ENCODE assay signal across 33 cellular contexts in genomic region chr14:37143500-37143874, GRCh38. TPM values are rescaled to one million over a fixed set of nuclear protein-coding genes. Genes with fewer than 3 reads are reported as not detected.
A peak's percentile ranks its signal among the peaks of the same experiment; 100 is the strongest.
DNase-seq lines count a peak whose midpoint lies in the region; ATAC-seq lines count a peak whose summit lies in the region.
"Had no signal": no experiment of that assay in that cellular context is flagged by ENCODE, and none has a peak within 500 bp of the region (broad histone marks: within the 10 kb centered on the region; RNA-seq: fewer than 3 reads in every experiment).

No MANE protein-coding gene starts in this region.

- no peaks in the 10 kb centered on the region for H3K4me1 Mint-ChIP-seq in activated CD4-positive, alpha-beta memory T cell treated with anti-CD3 and anti-CD28 coated beads for 36 hours (ENCODE audit: low read depth)
- H3K4me1 Mint-ChIP-seq: activated naive CD4-positive, alpha-beta T cell treated with anti-CD3 and anti-CD28 coated beads, Interleukin-2, amount 50 U/mL, for 24 hours; activated T-helper 17 cell treated with anti-CD3 and anti-CD28 coated beads, Interleukin-2, amount 50 U/mL, for 72 hours; stimulated activated memory B cell treated with anti-CD40 and anti-IgM and Interleukin-4, amounts not matched to agents 10 μg/mL and 1 μg/mL and 100 μg/mL, for 72 hours had no signal

- H3K9me3 Mint-ChIP-seq in activated CD4-positive, alpha-beta memory T cell treated with anti-CD3 and anti-CD28 coated beads for 36 hours = no peaks in the 10 kb centered on the region
- H3K9me3 Mint-ChIP-seq: activated CD8-positive, alpha-beta T cell treated with anti-CD3 and anti-CD28 coated beads for 36 hours; activated naive CD4-positive, alpha-beta T cell treated with anti-CD3 and anti-CD28 coated beads, Interleukin-2, amount 50 U/mL, for 24 hours; activated T-helper 17 cell treated with anti-CD3 and anti-CD28 coated beads, Interleukin-2, amount 50 U/mL, for 72 hours; endodermal cell; nephron; stimulated activated memory B cell treated with anti-CD40 and anti-IgM and Interleukin-4, amounts not matched to agents 10 μg/mL and 1 μg/mL and 100 μg/mL, for 72 hours had no signal

- H3K79me1 ChIP-seq in trophoblast cell (ENCODE audit: low read length) = no peaks in the 10 kb centered on the region

- no peaks in the 10 kb centered on the region for H3K27me3 Mint-ChIP-seq in activated CD4-positive, alpha-beta memory T cell treated with anti-CD3 and anti-CD28 coated beads for 36 hours
- H3K27me3 Mint-ChIP-seq: activated CD8-positive, alpha-beta T cell treated with anti-CD3 and anti-CD28 coated beads for 36 hours; activated naive CD4-positive, alpha-beta T cell treated with anti-CD3 and anti-CD28 coated beads, Interleukin-2, amount 50 U/mL, for 24 hours; activated T-helper 17 cell treated with anti-CD3 and anti-CD28 coated beads, Interleukin-2, amount 50 U/mL, for 72 hours; stimulated activated memory B cell treated with anti-CD40 and anti-IgM and Interleukin-4, amounts not matched to agents 10 μg/mL and 1 μg/mL and 100 μg/mL, for 72 hours had no signal

- no peak overlapping the region for H4K8ac ChIP-seq in trophoblast cell (ENCODE audit: low read depth, low read length)

- in situ Hi-C loops in KBM-7 (cut with MboI; ENCODE audit: low pct_unique_long_range_greater_than_20kb, low sequenced_read_pairs) = no loop called here

- H3K36me3 ChIP-seq in trophoblast cell (ENCODE audit: control insufficient read depth in 1 of 2, insufficient read depth in 2 of 2, low read length in 2 of 2) = no peaks in the 10 kb centered on the region
- H3K36me3 ChIP-seq: cardiac muscle cell, HAP-1, heart left ventricle, lower lobe of right lung, Peyer's patch, right atrium auricular region had no signal

- H4K91ac ChIP-seq in trophoblast cell (ENCODE audit: low read depth, low read length) = no peak overlapping the region

- no peak for ATAC-seq in HG03108 (IDR thresholded peaks at IDR 0.05; ENCODE audit: unreplicated experiment)
- ATAC-seq: activated CD8-positive, alpha-beta T cell treated with anti-CD3 and anti-CD28 coated beads for 36 hours; activated T-helper 17 cell treated with anti-CD3 and anti-CD28 coated beads, Interleukin-2, amount 50 U/mL, for 72 hours; esophagus mucosa; heart left ventricle; lower lobe of right lung; mucosa of descending colon; stimulated activated memory B cell treated with anti-CD40 and anti-IgM and Interleukin-4, amounts not matched to agents 10 μg/mL and 1 μg/mL and 100 μg/mL, for 72 hours had no signal

- no peak overlapping the region for H3K4me3 Mint-ChIP-seq in activated CD4-positive, alpha-beta memory T cell treated with anti-CD3 and anti-CD28 coated beads for 36 hours
- H3K4me3 Mint-ChIP-seq: activated CD8-positive, alpha-beta T cell treated with anti-CD3 and anti-CD28 coated beads for 36 hours; activated naive CD4-positive, alpha-beta T cell treated with anti-CD3 and anti-CD28 coated beads, Interleukin-2, amount 50 U/mL, for 24 hours; activated T-helper 17 cell treated with anti-CD3 and anti-CD28 coated beads, Interleukin-2, amount 50 U/mL, for 72 hours; endodermal cell; nephron; stimulated activated memory B cell treated with anti-CD40 and anti-IgM and Interleukin-4, amounts not matched to agents 10 μg/mL and 1 μg/mL and 100 μg/mL, for 72 hours had no signal

- H3K18ac ChIP-seq in trophoblast cell (ENCODE audit: low read length) = no peak overlapping the region

- no peak overlapping the region for H3K27ac ChIP-seq in trophoblast cell (ENCODE audit: low read depth, low read length)
- H3K27ac ChIP-seq: cardiac muscle cell, foreskin keratinocyte, heart left ventricle, lower lobe of right lung, Peyer's patch, right atrium auricular region had no signal

- intact Hi-C loops in activated CD4-positive, alpha-beta memory T cell treated with anti-CD3 and anti-CD28 coated beads for 36 hours (cut with micrococcal nuclease) = loop anchor here (1.0 kb wide), 1 partner anchor 17 kb away; no protein-coding TSS in a partner anchor

- CTCF ChIA-PET in activated CD4-positive, alpha-beta memory T cell treated with anti-CD3 and anti-CD28 coated beads for 36 hours (lab: Charles Lee) = no interaction called here

- H3K4me1 ChIP-seq in trophoblast cell (ENCODE audit: control insufficient read depth in 1 of 2, insufficient read depth in 2 of 2, low read length in 2 of 2) = no peaks in the 10 kb centered on the region
- H3K4me1 ChIP-seq: foreskin keratinocyte, HAP-1, heart left ventricle, lower lobe of right lung, Peyer's patch, right atrium auricular region had no signal

- no peak overlapping the region for H3K23ac ChIP-seq in trophoblast cell (ENCODE audit: low read length)

- H3K4ac ChIP-seq in trophoblast cell (ENCODE audit: low read depth, low read length) = no peak overlapping the region

- H3K9ac ChIP-seq in trophoblast cell (ENCODE audit: low read length) = no peak overlapping the region

- no peaks in the 10 kb centered on the region for H3K36me3 Mint-ChIP-seq in activated CD4-positive, alpha-beta memory T cell treated with anti-CD3 and anti-CD28 coated beads for 36 hours
- H3K36me3 Mint-ChIP-seq: activated naive CD4-positive, alpha-beta T cell treated with anti-CD3 and anti-CD28 coated beads, Interleukin-2, amount 50 U/mL, for 24 hours; stimulated activated memory B cell treated with anti-CD40 and anti-IgM and Interleukin-4, amounts not matched to agents 10 μg/mL and 1 μg/mL and 100 μg/mL, for 72 hours had no signal

- H3K4me2 ChIP-seq in trophoblast cell (ENCODE audit: low read length) = peak overlapping the region; percentile 2

- no peak overlapping the region for H2BK12ac ChIP-seq in trophoblast cell (ENCODE audit: low read length)

- no peaks in the 10 kb centered on the region for H3K9me3 ChIP-seq in trophoblast cell (ENCODE audit: insufficient read depth, low read depth, low read length)
- H3K9me3 ChIP-seq: Caco-2, HAP-1, heart left ventricle, lower lobe of right lung, mucosa of descending colon, Peyer's patch, right atrium auricular region had no signal

- H3K14ac ChIP-seq in trophoblast cell (ENCODE audit: low read length) = no peak overlapping the region

- no peak overlapping the region for H2AFZ ChIP-seq in trophoblast cell (ENCODE audit: insufficient read depth, low read length, poor library complexity)

- no peaks in the 10 kb centered on the region for H3K27me3 ChIP-seq in trophoblast cell (ENCODE audit: insufficient read depth, low read length)
- H3K27me3 ChIP-seq: cardiac muscle cell, heart left ventricle, Peyer's patch, right atrium auricular region had no signal

- WGBS in trophoblast cell (ENCODE audit: extremely low coverage, insufficient coverage, insufficient read length) = no CpG with 5 or more reads among the region's 2 CpGs

- no peak overlapping the region for H2BK5ac ChIP-seq in trophoblast cell (ENCODE audit: low read depth, low read length, poor library complexity)

- H3K4me3 ChIP-seq in trophoblast cell (ENCODE audit: low read depth, low read length) = no peak overlapping the region
- H3K4me3 ChIP-seq: cardiac muscle cell, HAP-1, heart left ventricle, lower lobe of right lung, mucosa of descending colon, Peyer's patch, right atrium auricular region had no signal

- POLR2A ChIA-PET in activated CD4-positive, alpha-beta memory T cell treated with anti-CD3 and anti-CD28 coated beads for 36 hours (lab: Charles Lee) = no interaction called here

- no peak overlapping the region for H4K12ac ChIP-seq in trophoblast cell (ENCODE audit: low read depth, low read length)

- H2BK120ac ChIP-seq in trophoblast cell (ENCODE audit: insufficient read depth, low read length, poor library complexity) = no peak overlapping the region

- DNase-seq in KBM-7 (peak; percentile 12), MV-4-11 (lab: John Stamatoyannopoulos, UW) (peak; percentile 67), SKM-1 treated with dmso at 0.1 percent for 144 hours (lab: John Stamatoyannopoulos, UW; ENCODE audit: unreplicated experiment) (peak; percentile 25), trophoblast cell (no peak), middle frontal gyrus (ENCODE audit: extremely low spot score, low spot score) (no peak)
- no peak for DNase-seq in activated CD4-positive, alpha-beta memory T cell treated with anti-CD3 and anti-CD28 coated beads for 36 hours
- DNase-seq: activated CD4-positive, alpha-beta T cell treated with anti-CD3 and anti-CD28 coated beads for 1 hour; activated CD8-positive, alpha-beta T cell treated with anti-CD3 and anti-CD28 coated beads for 36 hours; amygdala; C1 segment of cervical spinal cord; cortex of kidney; DMS79; endodermal cell; heart left ventricle; lower lobe of right lung; mucosa of descending colon; NCI-H2107; Peyer's patch; stimulated activated CD4-positive, alpha-beta T cell treated with anti-CD3 and anti-CD28 coated beads, Interleukin-12 subunit alpha, Interleukin-12 subunit beta, amount 100 ng/mL, for 4 hours; stimulated activated CD4-positive, alpha-beta T cell treated with anti-CD3 and anti-CD28 coated beads, Interleukin-4, amount 100 ng/mL, for 4 hours; substantia nigra; T-helper 1 cell had no signal

- no peaks in the 10 kb centered on the region for H3K79me2 ChIP-seq in trophoblast cell (ENCODE audit: control insufficient read depth, insufficient read depth, low read length, poor library complexity)

- no peak overlapping the region for H3K27ac Mint-ChIP-seq in activated CD4-positive, alpha-beta memory T cell treated with anti-CD3 and anti-CD28 coated beads for 36 hours
- H3K27ac Mint-ChIP-seq: activated CD8-positive, alpha-beta T cell treated with anti-CD3 and anti-CD28 coated beads for 36 hours; activated naive CD4-positive, alpha-beta T cell treated with anti-CD3 and anti-CD28 coated beads, Interleukin-2, amount 50 U/mL, for 24 hours; activated T-helper 17 cell treated with anti-CD3 and anti-CD28 coated beads, Interleukin-2, amount 50 U/mL, for 72 hours; endodermal cell; stimulated activated memory B cell treated with anti-CD40 and anti-IgM and Interleukin-4, amounts not matched to agents 10 μg/mL and 1 μg/mL and 100 μg/mL, for 72 hours had no signal

- H2AK5ac ChIP-seq in trophoblast cell (ENCODE audit: low read length) = no peak overlapping the region

RNA-seq across cellular contexts. Expression of gene SLC25A21, which starts 28.9 kb away (rescaled TPM):
- polyA plus RNA-seq in trophoblast cell (2013) = 0.18 and 0.32 TPM in 2 replicates
- not detected for total RNA-seq in activated CD4-positive, alpha-beta memory T cell treated with anti-CD3 and anti-CD28 coated beads for 36 hours
- total RNA-seq: activated CD8-positive, alpha-beta T cell treated with anti-CD3 and anti-CD28 coated beads for 36 hours; activated T-helper 17 cell treated with anti-CD3 and anti-CD28 coated beads, Interleukin-2, amount 50 U/mL, for 72 hours had no signal

RNA-seq across cellular contexts. Expression of gene MIPOL1, which starts 54.2 kb away (rescaled TPM):
- polyA plus RNA-seq in trophoblast cell (2013) = 5.7 and 6.1 TPM in 2 replicates
- total RNA-seq in activated CD4-positive, alpha-beta memory T cell treated with anti-CD3 and anti-CD28 coated beads for 36 hours = under 1 TPM; 0.14 to 0.51 TPM
- total RNA-seq: activated CD8-positive, alpha-beta T cell treated with anti-CD3 and anti-CD28 coated beads for 36 hours had no signal

Comparison
In these comparisons a context has a peak if more than half of its experiments do, and no peak if none do; other contexts are left out.
1. DNase-seq: peak in KBM-7 (single experiment), MV-4-11 (single experiment) and SKM-1 treated with dmso at 0.1 percent for 144 hours (single experiment); none in trophoblast cell (0 of 2), activated CD4-positive, alpha-beta memory T cell treated with anti-CD3 and anti-CD28 coated beads for 36 hours (single experiment) and middle frontal gyrus (single experiment).